In genomic region chr17:40417609-40418427, GRCh38 we compare ENCODE assay signal across 8 cellular contexts. TPM values are rescaled to one million over a fixed set of nuclear protein-coding genes. Genes with fewer than 3 reads are reported as not detected.
DNase-seq lines count a peak whose midpoint lies in the region; ATAC-seq, FAIRE-seq and TF ChIP-seq lines count a peak whose summit lies in the region.

A gene with protein sequence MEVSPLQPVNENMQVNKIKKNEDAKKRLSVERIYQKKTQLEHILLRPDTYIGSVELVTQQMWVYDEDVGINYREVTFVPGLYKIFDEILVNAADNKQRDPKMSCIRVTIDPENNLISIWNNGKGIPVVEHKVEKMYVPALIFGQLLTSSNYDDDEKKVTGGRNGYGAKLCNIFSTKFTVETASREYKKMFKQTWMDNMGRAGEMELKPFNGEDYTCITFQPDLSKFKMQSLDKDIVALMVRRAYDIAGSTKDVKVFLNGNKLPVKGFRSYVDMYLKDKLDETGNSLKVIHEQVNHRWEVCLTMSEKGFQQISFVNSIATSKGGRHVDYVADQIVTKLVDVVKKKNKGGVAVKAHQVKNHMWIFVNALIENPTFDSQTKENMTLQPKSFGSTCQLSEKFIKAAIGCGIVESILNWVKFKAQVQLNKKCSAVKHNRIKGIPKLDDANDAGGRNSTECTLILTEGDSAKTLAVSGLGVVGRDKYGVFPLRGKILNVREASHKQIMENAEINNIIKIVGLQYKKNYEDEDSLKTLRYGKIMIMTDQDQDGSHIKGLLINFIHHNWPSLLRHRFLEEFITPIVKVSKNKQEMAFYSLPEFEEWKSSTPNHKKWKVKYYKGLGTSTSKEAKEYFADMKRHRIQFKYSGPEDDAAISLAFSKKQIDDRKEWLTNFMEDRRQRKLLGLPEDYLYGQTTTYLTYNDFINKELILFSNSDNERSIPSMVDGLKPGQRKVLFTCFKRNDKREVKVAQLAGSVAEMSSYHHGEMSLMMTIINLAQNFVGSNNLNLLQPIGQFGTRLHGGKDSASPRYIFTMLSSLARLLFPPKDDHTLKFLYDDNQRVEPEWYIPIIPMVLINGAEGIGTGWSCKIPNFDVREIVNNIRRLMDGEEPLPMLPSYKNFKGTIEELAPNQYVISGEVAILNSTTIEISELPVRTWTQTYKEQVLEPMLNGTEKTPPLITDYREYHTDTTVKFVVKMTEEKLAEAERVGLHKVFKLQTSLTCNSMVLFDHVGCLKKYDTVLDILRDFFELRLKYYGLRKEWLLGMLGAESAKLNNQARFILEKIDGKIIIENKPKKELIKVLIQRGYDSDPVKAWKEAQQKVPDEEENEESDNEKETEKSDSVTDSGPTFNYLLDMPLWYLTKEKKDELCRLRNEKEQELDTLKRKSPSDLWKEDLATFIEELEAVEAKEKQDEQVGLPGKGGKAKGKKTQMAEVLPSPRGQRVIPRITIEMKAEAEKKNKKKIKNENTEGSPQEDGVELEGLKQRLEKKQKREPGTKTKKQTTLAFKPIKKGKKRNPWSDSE (N-terminal part only) (minus strand): TSS chr17:40417896. CDS start chr17:40417791, 105 bp downstream.

- peak within 1 kb of the TSS; percentile 98 for H3K4me3 Mint-ChIP-seq in chondrocyte (ENCODE audit: unreplicated experiment)

- H3K9me3 ChIP-seq in BE2C, result no peaks in the 10 kb centered on the region
- H3K9me3 ChIP-seq in kidney (ENCODE audit: control insufficient read depth in 1 of 2, low read length in 2 of 2), result no peaks in the 10 kb centered on the region

- no peaks in the 10 kb centered on the region for H3K27me3 ChIP-seq in BE2C

- peak within 1 kb of the TSS in 1 of 2 donors; percentile 12 for H3K27ac ChIP-seq in kidney (ENCODE audit: low read depth in 2 of 2, low read length in 2 of 2)

- no peaks in the 10 kb centered on the region for H3K9me3 Mint-ChIP-seq in chondrocyte (ENCODE audit: low read depth)

- ATAC-seq in HG03442 (IDR thresholded peaks at IDR 0.05; ENCODE audit: unreplicated experiment), result peak; percentile 96

- no peaks in the 10 kb centered on the region for H3K27me3 Mint-ChIP-seq in chondrocyte (ENCODE audit: low read depth)

- H3K36me3 ChIP-seq in BE2C (peaks cover 33% of the 10 kb centered on the region), kidney (ENCODE audit: control insufficient read depth in 1 of 2, insufficient read depth in 2 of 2, low read length in 2 of 2) (no peaks in the 10 kb centered on the region)

- H3K4me1 ChIP-seq in BE2C (peaks cover 4% of the 10 kb centered on the region), kidney (ENCODE audit: control insufficient read depth in 1 of 2, insufficient read depth in 1 of 2, low read depth in 1 of 2, low read length in 2 of 2) (peaks cover 4 to 7% of the 10 kb centered on the region in 2 donors)

- peak within 1 kb of the TSS; percentile 92 for H3K27ac Mint-ChIP-seq in chondrocyte (ENCODE audit: unreplicated experiment)

- intact Hi-C loops in kidney (cut with DNase I), result loop anchor here (10.0 kb wide), 1 partner anchor 53 kb away; the partner anchor contains the start of gene GJD3

- H3K9ac ChIP-seq in kidney (ENCODE audit: low read length in 2 of 2), result peak within 1 kb of the TSS in 1 of 2 donors; percentile 65

- TF ChIP-seq CTCF in BE2C (IDR thresholded peaks at IDR 0.05; ENCODE audit: low read depth, low read length), result no peak
- no peak for TF ChIP-seq CTCF in chondrocyte (IDR thresholded peaks at IDR 0.05)
- TF ChIP-seq CTCF in kidney (IDR thresholded peaks at IDR 0.05; ENCODE audit: borderline replicate concordance, extremely low read depth, insufficient read depth), result no peak

- FAIRE-seq in GM19239 (lab: Jason Lieb, UNC) (peak; percentile 98), kidney (lab: Jason Lieb, UNC) (peak; percentile 99)

- H3K4me1 Mint-ChIP-seq in chondrocyte (ENCODE audit: low read depth), result peaks cover 24% of the 10 kb centered on the region

- no peaks in the 10 kb centered on the region for H3K36me3 Mint-ChIP-seq in chondrocyte (ENCODE audit: low read depth)

- H3K4me3 ChIP-seq in BE2C (ENCODE audit: low read depth, low read length), result peak within 1 kb of the TSS; percentile 82
- peak within 1 kb of the TSS; percentile 62 to 82 for H3K4me3 ChIP-seq in kidney (ENCODE audit: low read length in 2 of 2)

- DNase-seq in BE2C (peak; percentile 98), GM19239 (ENCODE audit: insufficient read length, low spot score) (peak; percentile 94), NCI-H510A treated with DMSO at 0.1 percent for 48 hours (lab: John Stamatoyannopoulos, UW) (peak; percentile 99), chondrocyte (ENCODE audit: low spot score) (no peak), kidney (peak; percentile 95)
- peak; percentile 91 for DNase-seq in activated CD4-positive, alpha-beta T cell treated with anti-CD3 and anti-CD28 coated beads for 1 hour
- DNase-seq in stimulated activated CD4-positive, alpha-beta T cell treated with anti-CD3 and anti-CD28 coated beads, Interleukin-15, amount 100 ng/mL, for 24 hours, result peak; percentile 95

RNA-seq across cellular contexts. Expression of the gene that starts here (rescaled TPM):
- polyA plus RNA-seq in BE2C (2012; ENCODE audit: insufficient read depth, insufficient read length, low read depth), result 17.6 TPM
- total RNA-seq in chondrocyte, result 24.6 to 28.2 TPM (median 27.8 TPM) in 3 replicates
- total RNA-seq in kidney, result 2.7 TPM
- 0.82 TPM for polyA plus RNA-seq in kidney (ENCODE audit: insufficient read depth, low read depth, low replicate concordance)
